Comparison of ENCODE assay signal across 27 cellular contexts in genomic region chr15:77346637-77347036, GRCh38.
DNase-seq lines count a peak whose midpoint lies in the region; ATAC-seq, FAIRE-seq and TF ChIP-seq lines count a peak whose summit lies in the region.
"Had no signal": no experiment of that assay in that cellular context is flagged by ENCODE, and none has a peak within 500 bp of the region (broad histone marks: within the 10 kb centered on the region; RNA-seq: fewer than 3 reads in every experiment).

No MANE protein-coding gene starts in this region.

- H3K9ac ChIP-seq in endothelial cell of umbilical vein (replicated peaks; ENCODE audit: extremely low read depth, insufficient read depth, low read length), result no peak overlapping the region

- H3K4me3 ChIP-seq in endothelial cell of umbilical vein (replicated peaks in 1 of 3; ENCODE audit: insufficient read depth in 1 of 3, low read depth in 1 of 3, low read length in 3 of 3), result no peak overlapping the region
- H3K4me3 ChIP-seq: adrenal gland, breast epithelium, pancreas, transverse colon had no signal

- dilution Hi-C loops in endothelial cell of umbilical vein (cut with MboI; ENCODE audit: extremely low pct_ligation_motif_present, low sequenced_read_pairs), result no loop called here

- BruUV-seq in endothelial cell of umbilical vein (replicated peaks; lab: Mats Ljungman, UMichigan), result no TSS peak

- CTCF ChIA-PET in endothelial cell of umbilical vein (lab: Charles Lee), result interaction anchor here (1.1 to 1.2 kb wide), 2 partner anchors 151 to 197 kb away, joined by 4 read pairs; no protein-coding TSS in a partner anchor

- peaks cover 4% of the 10 kb centered on the region for H4K20me1 ChIP-seq in endothelial cell of umbilical vein (replicated peaks; ENCODE audit: control insufficient read depth, extremely low read depth, insufficient read depth, low read length)

- intact Hi-C loops in endothelial cell of umbilical vein (cut with micrococcal nuclease), result no loop called here

- no peak for FAIRE-seq in endothelial cell of umbilical vein (lab: Jason Lieb, UNC)
- FAIRE-seq: GM19239, pancreas had no signal

- H3K27ac ChIP-seq in endothelial cell of umbilical vein (ENCODE audit: insufficient read depth, low read depth, low read length), result no peak overlapping the region
- H3K27ac ChIP-seq: breast epithelium, HL-60, pancreas, transverse colon had no signal

- peaks cover 37% of the 10 kb centered on the region for H3K79me2 ChIP-seq in endothelial cell of umbilical vein (ENCODE audit: control insufficient read depth, insufficient read depth, low read length)

- H3K27me3 ChIP-seq in endothelial cell of umbilical vein (ENCODE audit: control insufficient read depth in 2 of 2, insufficient read depth in 2 of 2, low read length in 2 of 2), result no peaks in the 10 kb centered on the region
- H3K27me3 ChIP-seq: adrenal gland, breast epithelium, pancreas, transverse colon had no signal

- no peaks in the 10 kb centered on the region for H3K9me1 ChIP-seq in endothelial cell of umbilical vein (replicated peaks; ENCODE audit: control insufficient read depth, extremely low read depth, insufficient read depth, low read length)

- no peak overlapping the region for H2AFZ ChIP-seq in endothelial cell of umbilical vein (ENCODE audit: low read depth, low read length)

- peak overlapping the region; percentile 11 for H3K4me2 ChIP-seq in endothelial cell of umbilical vein (ENCODE audit: insufficient read depth, low read length)

- no peak for TF ChIP-seq POLR2A in endothelial cell of umbilical vein (IDR thresholded peaks at IDR 0.05; ENCODE audit: low read depth, low read length)

- ATAC-seq in GM21381 (IDR thresholded peaks at IDR 0.05; ENCODE audit: unreplicated experiment) (no peak), HG02588 (IDR thresholded peaks at IDR 0.05; ENCODE audit: unreplicated experiment) (no peak)
- ATAC-seq: left colon; naive thymus-derived CD8-positive, alpha-beta T cell; sciatic nerve; SK-N-SH treated with all-trans-retinoic acid at 6 μM for 48 hours; stimulated activated naive CD8-positive, alpha-beta T cell treated with anti-CD3 and anti-CD28 coated beads, Interleukin-15, amount 100 ng/mL, for 72 hours had no signal

- no peaks in the 10 kb centered on the region for H3K36me3 ChIP-seq in endothelial cell of umbilical vein (ENCODE audit: control insufficient read depth in 2 of 2, extremely low read depth in 1 of 2, insufficient read depth in 2 of 2, low read length in 2 of 2)
- H3K36me3 ChIP-seq: adrenal gland, breast epithelium, pancreas, transverse colon had no signal

- DNase-seq in DMS53 (lab: John Stamatoyannopoulos, UW) (peak; percentile 12), DMS53 treated with DMSO at 0.1 percent for 48 hours (lab: John Stamatoyannopoulos, UW; ENCODE audit: unreplicated experiment) (no peak), COR-L47 (lab: John Stamatoyannopoulos, UW) (peak; percentile 62), NCI-H1930 (lab: John Stamatoyannopoulos, UW) (peak; percentile 73 to 81), endothelial cell of umbilical vein (ENCODE audit: low read depth, low spot score) (no peak), NCI-H187 treated with DMSO at 0.1 percent for 48 hours (lab: John Stamatoyannopoulos, UW) (no peak)
- DNase-seq: 8988T; activated B cell treated with CpG ODN at 0.5 μM for 24 hours; activated CD4-positive, alpha-beta memory T cell treated with anti-CD3 and anti-CD28 coated beads for 36 hours; activated gamma-delta T cell; cortex of kidney; left colon; naive thymus-derived CD8-positive, alpha-beta T cell; NCI-H1694 treated with DMSO at 0.1 percent for 48 hours; NCI-H446 treated with DMSO at 0.1 percent for 48 hours; pancreas; stimulated activated naive CD8-positive, alpha-beta T cell treated with anti-CD3 and anti-CD28 coated beads, Interleukin-15, amount 100 ng/mL, for 72 hours; T-helper 9 cell; transverse colon had no signal

- peaks cover 14% of the 10 kb centered on the region for H3K4me1 ChIP-seq in endothelial cell of umbilical vein (ENCODE audit: control insufficient read depth, extremely low read depth, insufficient read depth, low read length)
- H3K4me1 ChIP-seq: breast epithelium, transverse colon had no signal

- TF ChIP-seq CTCF in endothelial cell of umbilical vein (IDR thresholded peaks at IDR 0.05; ENCODE audit: extremely low read depth in 1 of 2, insufficient read depth in 1 of 2, low read depth in 1 of 2, low read length in 2 of 2), result no peak

- no peaks in the 10 kb centered on the region for H3K9me3 ChIP-seq in endothelial cell of umbilical vein (replicated peaks; ENCODE audit: control insufficient read depth, insufficient read depth, low read length)
- H3K9me3 ChIP-seq: adrenal gland, breast epithelium, pancreas, transverse colon had no signal

- POLR2A ChIA-PET in endothelial cell of umbilical vein (lab: Charles Lee), result no interaction called here

TF ChIP-seq in endothelial cell of umbilical vein, 7 proteins besides CTCF, POLR2A, EP300 and RAD21:
- TF ChIP-seq JUN (IDR thresholded peaks at IDR 0.05; ENCODE audit: borderline replicate concordance, insufficient read depth, insufficient read length, low read depth) (no peak), GATA2 (IDR thresholded peaks at IDR 0.05; ENCODE audit: insufficient read depth, insufficient read length, low read depth, low read length) (no peak), MYC (IDR thresholded peaks at IDR 0.05; ENCODE audit: low read depth, low read length) (no peak), MAX (IDR thresholded peaks at IDR 0.05; ENCODE audit: insufficient read depth, insufficient read length) (no peak), FOS (IDR thresholded peaks at IDR 0.05; ENCODE audit: borderline replicate concordance, insufficient read depth, low read length) (no peak), EZH2 (IDR thresholded peaks at IDR 0.05; ENCODE audit: borderline replicate concordance, low read depth, low read length, severe bottlenecking) (no peak), POLR2AphosphoS5 (IDR thresholded peaks at IDR 0.05; ENCODE audit: insufficient read depth, low read depth, low read length) (no peak)

Comparison
In these comparisons a context has a peak if more than half of its experiments do, and no peak if none do; other contexts are left out.
1. DNase-seq: peak in DMS53 (single experiment), COR-L47 (single experiment) and NCI-H1930 (2 of 2); none in DMS53 treated with DMSO at 0.1 percent for 48 hours (single experiment), endothelial cell of umbilical vein (single experiment) and NCI-H187 treated with DMSO at 0.1 percent for 48 hours (single experiment).